ENCODE assay signal across 8 cellular contexts in the genomic region with DNA sequence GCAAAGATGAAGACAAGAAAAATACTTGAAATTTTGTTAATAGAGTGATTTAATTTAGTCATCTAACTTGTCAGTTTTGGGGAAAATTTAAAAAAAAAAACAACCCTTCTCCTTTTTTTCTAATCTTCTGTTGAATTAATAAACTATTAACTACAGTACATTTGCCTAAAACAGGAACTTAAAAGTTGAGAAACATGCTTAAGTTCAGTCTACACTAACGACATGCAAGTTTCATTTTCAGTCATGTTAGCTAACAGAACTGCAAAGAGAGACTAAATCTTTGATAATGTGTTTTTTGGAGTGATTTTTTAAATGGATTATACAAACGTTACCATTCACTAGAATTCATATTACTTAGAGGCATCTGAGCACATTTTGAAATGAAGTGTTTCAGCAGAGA.
DNase-seq lines count a peak whose midpoint lies in the region; ATAC-seq and TF ChIP-seq lines count a peak whose summit lies in the region.

No MANE protein-coding gene starts in this region.

- POLR2A ChIA-PET in CD4-positive, alpha-beta T cell (lab: Charles Lee): interaction anchor here (1.0 to 12.8 kb wide), 7 partner anchors 8 to 111 kb away, joined by 3 to 185 read pairs (median 24); partner anchors contain the start of gene MBNL1

- in situ Hi-C loops in KBM-7 (cut with MboI; ENCODE audit: low pct_unique_long_range_greater_than_20kb, low sequenced_read_pairs): no loop called here

- peak overlapping the region; percentile 88 for H3K4me3 Mint-ChIP-seq in CD4-positive, alpha-beta T cell
- H3K4me3 Mint-ChIP-seq in effector memory CD8-positive, alpha-beta T cell: peak overlapping the region; percentile 76 to 82

- no peak for TF ChIP-seq CTCF in CD4-positive, alpha-beta T cell (IDR thresholded peaks at IDR 0.05)

- no peaks in the 10 kb centered on the region for H3K9me3 Mint-ChIP-seq in CD4-positive, alpha-beta T cell
- no peaks in the 10 kb centered on the region for H3K9me3 Mint-ChIP-seq in effector memory CD8-positive, alpha-beta T cell

- peaks cover 89% of the 10 kb centered on the region for H3K4me1 Mint-ChIP-seq in CD4-positive, alpha-beta T cell (ENCODE audit: low read depth)
- H3K4me1 Mint-ChIP-seq in effector memory CD8-positive, alpha-beta T cell (ENCODE audit: low read depth in 2 of 2): peaks cover 50 to 79% of the 10 kb centered on the region in 2 donors

- no peaks in the 10 kb centered on the region for H3K27me3 Mint-ChIP-seq in CD4-positive, alpha-beta T cell
- H3K27me3 Mint-ChIP-seq in effector memory CD8-positive, alpha-beta T cell: no peaks in the 10 kb centered on the region

- peak overlapping the region; percentile 62 for H3K27ac ChIP-seq in CD4-positive, alpha-beta T cell (ENCODE audit: low read depth, low read length)

- intact Hi-C loops in CD4-positive, alpha-beta T cell (cut with DNase I, micrococcal nuclease): loop anchor here (1.0 to 2.0 kb wide), 4 partner anchors 9 to 102 kb away; partner anchors contain the start of gene MBNL1 (in 1 of the 2)

- H3K27me3 ChIP-seq in CD4-positive, alpha-beta T cell (ENCODE audit: control insufficient read depth, insufficient read depth, low read length): no peaks in the 10 kb centered on the region

- peaks cover 8% of the 10 kb centered on the region for H3K36me3 Mint-ChIP-seq in CD4-positive, alpha-beta T cell (ENCODE audit: low read depth)
- peaks cover 39% of the 10 kb centered on the region for H3K36me3 Mint-ChIP-seq in effector memory CD8-positive, alpha-beta T cell (ENCODE audit: insufficient read depth)

- H3K27ac Mint-ChIP-seq in CD4-positive, alpha-beta T cell: peak overlapping the region; percentile 96
- peak overlapping the region; percentile 95 to 96 for H3K27ac Mint-ChIP-seq in effector memory CD8-positive, alpha-beta T cell

- no peak for DNase-seq in CD4-positive, alpha-beta T cell
- peak; percentile 50 for DNase-seq in KBM-7
- no peak for DNase-seq in effector memory CD8-positive, alpha-beta T cell
- no peak for DNase-seq in HPDE6-E6E7 (ENCODE audit: extremely low spot score)
- no peak for DNase-seq in NCI-H2029 treated with DMSO at 0.1 percent for 48 hours (lab: John Stamatoyannopoulos, UW)
- no peak for DNase-seq in RKO (ENCODE audit: low spot score)
- DNase-seq in AG20443 (ENCODE audit: low spot score): no peak

- CTCF ChIA-PET in CD4-positive, alpha-beta T cell (lab: Charles Lee): no interaction called here

- H3K9me3 ChIP-seq in CD4-positive, alpha-beta T cell (ENCODE audit: control insufficient read depth, low read length): no peaks in the 10 kb centered on the region

- ATAC-seq in CD4-positive, alpha-beta T cell (ENCODE audit: poor library complexity): peak; percentile 32
- peak; percentile 38 for ATAC-seq in GM21390 (IDR thresholded peaks at IDR 0.05; ENCODE audit: unreplicated experiment)
- ATAC-seq in effector memory CD8-positive, alpha-beta T cell (replicated peaks): no peak
